Comparison of ENCODE assay signal across 18 cellular contexts in the genomic region with DNA sequence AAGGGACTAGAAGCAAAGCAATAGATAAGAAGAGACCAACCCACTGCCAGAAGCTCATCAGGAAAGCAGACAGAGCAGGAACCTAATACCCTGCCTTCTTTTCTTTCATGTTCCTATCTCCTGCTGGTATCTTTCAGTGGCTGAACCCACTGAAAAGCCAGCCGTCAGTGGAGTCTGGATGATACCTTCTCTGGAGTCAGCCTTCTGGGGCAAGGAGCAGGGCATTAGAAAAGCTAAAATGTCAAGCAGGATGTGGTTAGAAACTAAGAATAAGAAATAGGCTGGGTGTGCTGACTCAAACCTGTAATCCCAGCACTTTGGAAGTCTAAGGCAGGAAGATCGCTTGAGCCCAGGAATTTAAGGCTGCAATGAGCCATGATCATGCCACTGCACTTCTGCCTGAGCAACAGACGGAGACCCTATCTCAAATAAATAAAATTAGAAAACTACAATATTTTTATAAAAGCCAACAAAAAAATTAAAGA.
"Had no signal": no experiment of that assay in that cellular context is flagged by ENCODE, and none has a peak within 500 bp of the region (broad histone marks: within the 10 kb centered on the region; RNA-seq: fewer than 3 reads in every experiment).

No MANE protein-coding gene starts in this region.

- DNase-seq: activated CD4-positive, alpha-beta T cell treated with anti-CD3 and anti-CD28 coated beads, Interleukin-2, amount 50 U/mL, for 4 hours; activated effector memory CD4-positive, alpha-beta T cell treated with anti-CD3 and anti-CD28 coated beads, Interleukin-2, amount 50 U/mL, for 16 hours; activated T-cell treated with anti-CD3 and anti-CD28 coated beads, Interleukin-2, amount 50 U/mL, for 72 hours; central memory CD4-positive, alpha-beta T cell; erythroblast; foreskin melanocyte; glutamatergic neuron; hippocampal formation; left ventricle myocardium inferior; mammary epithelial cell; naive thymus-derived CD4-positive, alpha-beta T cell; sigmoid colon; spleen; stimulated activated CD4-positive, alpha-beta T cell treated with anti-CD3 and anti-CD28 coated beads, Interleukin-4, amount 100 ng/mL, for 4 hours; testis; upper lobe of left lung; WERI-Rb-1 had no signal

- ATAC-seq: activated T-cell treated with anti-CD3 and anti-CD28 coated beads, Interleukin-2, amount 50 U/mL, for 72 hours; naive thymus-derived CD4-positive, alpha-beta T cell; stimulated activated memory B cell treated with anti-CD40 and anti-IgM and Interleukin-4, amounts not matched to agents 10 μg/mL and 1 μg/mL and 100 μg/mL, for 72 hours had no signal
